8 cellular contexts compared by ENCODE assay signal in genomic region chr12:7091660-7092228, GRCh38. TPM values are rescaled to one million over a fixed set of nuclear protein-coding genes. Genes with fewer than 3 reads are reported as not detected.
DNase-seq lines count a peak whose midpoint lies in the region; ATAC-seq and TF ChIP-seq lines count a peak whose summit lies in the region.

No MANE protein-coding gene starts in this region.

- CTCF ChIA-PET in activated CD8-positive, alpha-beta T cell treated with anti-CD3 and anti-CD28 coated beads for 36 hours (lab: Charles Lee), result interaction anchor here (0.9 to 2.7 kb wide), 7 partner anchors 11 to 147 kb away, joined by 3 to 13 read pairs (median 4); no protein-coding TSS in a partner anchor

- H3K4me1 Mint-ChIP-seq in activated CD8-positive, alpha-beta T cell treated with anti-CD3 and anti-CD28 coated beads for 36 hours (ENCODE audit: low read depth), result peaks cover 6% of the 10 kb centered on the region

- H3K36me3 Mint-ChIP-seq in activated CD8-positive, alpha-beta T cell treated with anti-CD3 and anti-CD28 coated beads for 36 hours (ENCODE audit: low read depth), result no peaks in the 10 kb centered on the region

- H3K27ac Mint-ChIP-seq in activated CD8-positive, alpha-beta T cell treated with anti-CD3 and anti-CD28 coated beads for 36 hours, result peak overlapping the region; percentile 77

- TF ChIP-seq CTCF in activated CD8-positive, alpha-beta T cell treated with anti-CD3 and anti-CD28 coated beads for 36 hours (IDR thresholded peaks at IDR 0.05), result no peak

- peak; percentile 6 for ATAC-seq in activated CD8-positive, alpha-beta T cell treated with anti-CD3 and anti-CD28 coated beads for 36 hours
- ATAC-seq in left ventricle myocardium superior (peak; percentile 81), HG02973 (IDR thresholded peaks at IDR 0.05; ENCODE audit: unreplicated experiment) (no peak)

- POLR2A ChIA-PET in activated CD8-positive, alpha-beta T cell treated with anti-CD3 and anti-CD28 coated beads for 36 hours (lab: Charles Lee), result interaction anchor here (0.6 to 2.4 kb wide), 5 partner anchors 24 to 479 kb away, joined by 3 to 14 read pairs (median 4); partner anchors contain the start of genes C12orf57 and RNU7-1

- H3K27me3 Mint-ChIP-seq in activated CD8-positive, alpha-beta T cell treated with anti-CD3 and anti-CD28 coated beads for 36 hours, result no peaks in the 10 kb centered on the region

- intact Hi-C loops in activated CD8-positive, alpha-beta T cell treated with anti-CD3 and anti-CD28 coated beads for 36 hours (cut with micrococcal nuclease), result no loop called here
- intact Hi-C loops in left ventricle myocardium superior (cut with micrococcal nuclease), result no loop called here

- peak overlapping the region; percentile 75 for H3K4me3 Mint-ChIP-seq in activated CD8-positive, alpha-beta T cell treated with anti-CD3 and anti-CD28 coated beads for 36 hours

- no peak for DNase-seq in activated CD8-positive, alpha-beta T cell treated with anti-CD3 and anti-CD28 coated beads for 36 hours
- DNase-seq in left ventricle myocardium superior (peak; percentile 70), skeletal muscle cell (ENCODE audit: low read depth) (no peak), occipital lobe (lab: John Stamatoyannopoulos, UW) (no peak), DMS114 treated with DMSO at 0.1 percent for 48 hours (lab: John Stamatoyannopoulos, UW; ENCODE audit: unreplicated experiment) (no peak)
- DNase-seq in stimulated activated CD4-positive, alpha-beta T cell treated with anti-CD3 and anti-CD28 coated beads, Interleukin-4, amount 100 ng/mL, for 1 hour, result no peak

- no peaks in the 10 kb centered on the region for H3K9me3 Mint-ChIP-seq in activated CD8-positive, alpha-beta T cell treated with anti-CD3 and anti-CD28 coated beads for 36 hours

- H3K4me3 ChIP-seq in GM08714 (ENCODE audit: low read length) (peak overlapping the region; percentile 61; the same call in 1 of the 2 replicates), skeletal muscle cell (ENCODE audit: low read depth, low read length) (peak overlapping the region; percentile 56)

RNA-seq across cellular contexts. Expression of gene C1R, which starts 0.5 kb away (rescaled TPM):
- total RNA-seq in activated CD8-positive, alpha-beta T cell treated with anti-CD3 and anti-CD28 coated beads for 36 hours, result 1 to 10 TPM in 1 of 2 experiments, under 1 TPM in 1; 0.97 to 2.4 TPM
- total RNA-seq in left ventricle myocardium superior, result 142 TPM
- total RNA-seq in occipital lobe, result 2.5 TPM

RNA-seq across cellular contexts. Expression of gene C1RL, which starts 17.3 kb away (rescaled TPM):
- 10 to 100 TPM; 10.5 to 11.8 TPM for total RNA-seq in activated CD8-positive, alpha-beta T cell treated with anti-CD3 and anti-CD28 coated beads for 36 hours
- total RNA-seq in left ventricle myocardium superior, result 10.9 TPM
- 3.4 TPM for total RNA-seq in occipital lobe

RNA-seq across cellular contexts. Expression of gene C1S, which starts 31.2 kb away (rescaled TPM):
- total RNA-seq in activated CD8-positive, alpha-beta T cell treated with anti-CD3 and anti-CD28 coated beads for 36 hours, result 1 to 10 TPM; 1.7 TPM
- 116 TPM for total RNA-seq in left ventricle myocardium superior
- total RNA-seq in occipital lobe, result 10.8 TPM

RNA-seq across cellular contexts. Expression of gene RBP5, which starts 36.9 kb away (rescaled TPM):
- not detected for total RNA-seq in activated CD8-positive, alpha-beta T cell treated with anti-CD3 and anti-CD28 coated beads for 36 hours
- total RNA-seq in left ventricle myocardium superior (0.89 TPM), occipital lobe (not detected)

RNA-seq across cellular contexts. Expression of gene CLSTN3, which starts 38.4 kb away (rescaled TPM):
- total RNA-seq in activated CD8-positive, alpha-beta T cell treated with anti-CD3 and anti-CD28 coated beads for 36 hours, result 10 to 100 TPM; 29.0 to 30.8 TPM
- 6.4 TPM for total RNA-seq in left ventricle myocardium superior
- 60.5 TPM for total RNA-seq in occipital lobe

Comparison
In these comparisons a context has a peak if more than half of its experiments do, and no peak if none do; other contexts are left out.
1. RNA of gene C1R, which starts 0.5 kb away (total RNA-seq): 142 TPM in left ventricle myocardium superior (single experiment); 2.5 TPM in occipital lobe (single experiment) and 0.97 to 2.4 TPM in activated CD8-positive, alpha-beta T cell treated with anti-CD3 and anti-CD28 coated beads for 36 hours; every median in the first group is over 10 times any median in the second.